In genomic region chr9:129276486-129277260, GRCh38 we compare ENCODE assay signal across 22 cellular contexts.
DNase-seq lines count a peak whose midpoint lies in the region; TF ChIP-seq lines count a peak whose summit lies in the region.
"Had no signal": no experiment of that assay in that cellular context is flagged by ENCODE, and none has a peak within 500 bp of the region (broad histone marks: within the 10 kb centered on the region; RNA-seq: fewer than 3 reads in every experiment).

No MANE protein-coding gene starts in this region.

- peak; percentile 42 for DNase-seq in CD14-positive monocyte (ENCODE audit: low spot score)
- DNase-seq in epithelial cell of prostate (ENCODE audit: low read depth, low spot score) = no peak
- DNase-seq in osteoblast (ENCODE audit: insufficient read length, low spot score, missing footprints) = peak; percentile 44
- no peak for DNase-seq in NCI-H226
- no peak for DNase-seq in smooth muscle cell (lab: John Stamatoyannopoulos, UW; ENCODE audit: unreplicated experiment)
- no peak for DNase-seq in ecto neural progenitor cell (ENCODE audit: low spot score)
- DNase-seq in central memory CD4-positive, alpha-beta T cell = no peak
- DNase-seq: activated T-cell treated with anti-CD3 and anti-CD28 coated beads, Interleukin-2, amount 50 U/mL, for 1 hour; amniotic stem cell; colonic mucosa; esophagus squamous epithelium; GM23248; NCI-H2029; NCI-H82; RPMI8226; T-cell had no signal

- no peaks in the 10 kb centered on the region for H3F3A ChIP-seq in smooth muscle cell (ENCODE audit: low read depth)

- no peak overlapping the region for H3K9ac ChIP-seq in smooth muscle cell (ENCODE audit: low read depth)
- H3K9ac ChIP-seq: GM23248 had no signal

- no peaks in the 10 kb centered on the region for H4K20me1 ChIP-seq in osteoblast (ENCODE audit: insufficient read depth, low read length)
- no peaks in the 10 kb centered on the region for H4K20me1 ChIP-seq in smooth muscle cell (ENCODE audit: low read depth)

- no peaks in the 10 kb centered on the region for H3K27me3 ChIP-seq in osteoblast (ENCODE audit: insufficient read depth, low read length)
- H3K27me3 ChIP-seq in smooth muscle cell (ENCODE audit: low read depth) = no peaks in the 10 kb centered on the region
- H3K27me3 ChIP-seq: colonic mucosa, esophagus squamous epithelium, hepatocyte, vagina had no signal

- H3K9me3 ChIP-seq in HEK293 (ENCODE audit: control insufficient read depth, insufficient read depth, low read depth, low read length) (no peaks in the 10 kb centered on the region), osteoblast (ENCODE audit: low read depth, low read length) (no peaks in the 10 kb centered on the region), smooth muscle cell (replicated peaks; ENCODE audit: low read depth) (no peaks in the 10 kb centered on the region)
- H3K9me3 ChIP-seq: colonic mucosa, esophagus squamous epithelium, vagina had no signal

- no peak overlapping the region for H2AFZ ChIP-seq in osteoblast (ENCODE audit: low read length)
- H2AFZ ChIP-seq in smooth muscle cell (ENCODE audit: low read depth) = no peak overlapping the region
- H2AFZ ChIP-seq: GM23248, hepatocyte had no signal

- peaks cover 20% of the 10 kb centered on the region for H3K4me1 Mint-ChIP-seq in CD14-positive monocyte

- POLR2A ChIA-PET in HEK293 (lab: Yijun Ruan, JAX) = interaction anchor here (0.7 to 1.5 kb wide), 3 partner anchors 43 to 351 kb away, joined by 3 to 7 read pairs (median 4); partner anchors contain the start of gene IER5L

- TF ChIP-seq CTCF in CD14-positive monocyte (IDR thresholded peaks at IDR 0.05) (no peak), HEK293 (tag by site-specific recombination; IDR thresholded peaks at IDR 0.05) (no peak), osteoblast (IDR thresholded peaks at IDR 0.05; ENCODE audit: extremely low read depth, low read depth, low read length) (no peak), smooth muscle cell (IDR thresholded peaks at IDR 0.05; ENCODE audit: borderline replicate concordance, insufficient read depth, poor library complexity, severe bottlenecking) (no peak)

- H3K4me2 ChIP-seq in osteoblast (ENCODE audit: insufficient read depth, low read length) = no peak overlapping the region
- H3K4me2 ChIP-seq in smooth muscle cell = no peak overlapping the region
- H3K4me2 ChIP-seq: hepatocyte had no signal

- H3K36me3 ChIP-seq in HEK293 (ENCODE audit: control insufficient read depth in 2 of 2, insufficient read depth in 1 of 2, low read length in 2 of 2) = no peaks in the 10 kb centered on the region
- no peaks in the 10 kb centered on the region for H3K36me3 ChIP-seq in osteoblast (ENCODE audit: insufficient read depth, low read length)
- H3K36me3 ChIP-seq in smooth muscle cell (ENCODE audit: low read depth) = no peaks in the 10 kb centered on the region
- H3K36me3 ChIP-seq: colonic mucosa, esophagus squamous epithelium, vagina had no signal

- no peak overlapping the region for H3K4me3 ChIP-seq in HEK293 (ENCODE audit: low read depth, low read length)
- no peak overlapping the region for H3K4me3 ChIP-seq in osteoblast (ENCODE audit: insufficient read depth, low read length)
- no peak overlapping the region for H3K4me3 ChIP-seq in smooth muscle cell
- H3K4me3 ChIP-seq: colonic mucosa, esophagus squamous epithelium, GM23248, hepatocyte, vagina had no signal

- no peaks in the 10 kb centered on the region for H3K36me3 Mint-ChIP-seq in CD14-positive monocyte
- H3K36me3 Mint-ChIP-seq: naive thymus-derived CD8-positive, alpha-beta T cell; stimulated activated memory B cell treated with anti-CD40 and anti-IgM and Interleukin-4, amounts not matched to agents 10 μg/mL and 1 μg/mL and 100 μg/mL, for 72 hours; T-cell had no signal

- H3K9me3 Mint-ChIP-seq in CD14-positive monocyte = peaks cover 0 to 3% (median 0%) of the 10 kb centered on the region in 7 donors
- H3K9me3 Mint-ChIP-seq: naive thymus-derived CD8-positive, alpha-beta T cell; stimulated activated memory B cell treated with anti-CD40 and anti-IgM and Interleukin-4, amounts not matched to agents 10 μg/mL and 1 μg/mL and 100 μg/mL, for 72 hours; T-cell had no signal

- CTCF ChIA-PET in HEK293 (lab: Yijun Ruan, JAX) = interaction anchor here (1.5 kb wide), 1 partner anchor 16 kb away, joined by 5 read pairs; no protein-coding TSS in a partner anchor

- intact Hi-C loops in CD14-positive monocyte (cut with micrococcal nuclease) = no loop called here

- peaks cover 11 to 19% (median 12%) of the 10 kb centered on the region in 3 donors for H3K27me3 Mint-ChIP-seq in CD14-positive monocyte (ENCODE audit: low read depth in 3 of 3)

- H3K27ac ChIP-seq in HEK293 (ENCODE audit: extremely low read depth, low read depth, low read length) (no peak overlapping the region), epithelial cell of prostate (peak overlapping the region; percentile 60), osteoblast (ENCODE audit: low read depth, low read length) (no peak overlapping the region), smooth muscle cell (ENCODE audit: low read depth) (no peak overlapping the region)
- H3K27ac ChIP-seq: colonic mucosa, esophagus squamous epithelium, GM23248, hepatocyte, vagina had no signal

- peak overlapping the region in 1 of 2 donors; percentile 57 for H3K4me3 Mint-ChIP-seq in CD14-positive monocyte
- H3K4me3 Mint-ChIP-seq: B cell; naive thymus-derived CD8-positive, alpha-beta T cell; stimulated activated memory B cell treated with anti-CD40 and anti-IgM and Interleukin-4, amounts not matched to agents 10 μg/mL and 1 μg/mL and 100 μg/mL, for 72 hours; T-cell had no signal

- H3K79me2 ChIP-seq in osteoblast (ENCODE audit: insufficient read depth, low read length) (no peaks in the 10 kb centered on the region), smooth muscle cell (ENCODE audit: low read depth) (no peaks in the 10 kb centered on the region)
- H3K79me2 ChIP-seq: hepatocyte had no signal

- WGBS in smooth muscle cell (ENCODE audit: low lambda C conversion rate) = 87% methylated on average over 18 of the region's 18 CpGs

- peak overlapping the region in 2 of 7 donors; percentile 3 to 38 for H3K27ac Mint-ChIP-seq in CD14-positive monocyte
- H3K27ac Mint-ChIP-seq: B cell; stimulated activated memory B cell treated with anti-CD40 and anti-IgM and Interleukin-4, amounts not matched to agents 10 μg/mL and 1 μg/mL and 100 μg/mL, for 72 hours; T-cell had no signal

- H3K4me1 ChIP-seq in HEK293 (ENCODE audit: control insufficient read depth, insufficient read depth, low read length) = no peaks in the 10 kb centered on the region
- peaks cover 12% of the 10 kb centered on the region for H3K4me1 ChIP-seq in osteoblast (ENCODE audit: insufficient read depth, low read length)
- H3K4me1 ChIP-seq in smooth muscle cell (ENCODE audit: low read depth) = peaks cover 12% of the 10 kb centered on the region
- H3K4me1 ChIP-seq: colonic mucosa had no signal

TF ChIP-seq in HEK293, 187 proteins besides CTCF, POLR2A, EP300 and RAD21:
- peak; percentile 40; the same call in 1 of the 2 replicates for TF ChIP-seq EGR2 (tag by site-specific recombination; IDR thresholded peaks at IDR 0.05; ENCODE audit: low read depth)
- 0 out of 2 replicates have a peak, but pooled peaks have one; percentile 15 for TF ChIP-seq ZFHX2 (tag by site-specific recombination; conservative IDR thresholded peaks at IDR 0.05)
- TF ChIP-seq ZNF518A (tag by site-specific recombination; conservative IDR thresholded peaks at IDR 0.05; ENCODE audit: low read depth) = no peak
- no peak for TF ChIP-seq ZBTB17 (tag by site-specific recombination; IDR thresholded peaks at IDR 0.05)

Comparison
In these comparisons a context has a peak if more than half of its experiments do, and no peak if none do; other contexts are left out.
1. DNase-seq: peak in CD14-positive monocyte (single experiment) and osteoblast (single experiment); none in epithelial cell of prostate (single experiment), NCI-H226 (single experiment), smooth muscle cell (single experiment), ecto neural progenitor cell (single experiment) and central memory CD4-positive, alpha-beta T cell (single experiment).